In genomic region chr16:27748868-27749546, GRCh38 we compare ENCODE assay signal across 8 cellular contexts.
DNase-seq lines count a peak whose midpoint lies in the region; ATAC-seq, FAIRE-seq and TF ChIP-seq lines count a peak whose summit lies in the region.

No MANE protein-coding gene starts in this region.

- TF ChIP-seq CTCF in GM20000 (IDR thresholded peaks at IDR 0.05; ENCODE audit: extremely low read depth, missing control alignments) (no peak), OCI-LY7 (conservative IDR thresholded peaks at IDR 0.05; ENCODE audit: low read length) (peak; percentile 53), astrocyte of the spinal cord (IDR thresholded peaks at IDR 0.05; ENCODE audit: low read depth, low read length) (peak; percentile 32), keratinocyte (optimal IDR thresholded peaks at IDR 0.05 in 1 of 3, IDR thresholded peaks at IDR 0.05 in 1 of 3, conservative IDR thresholded peaks at IDR 0.05 in 1 of 3; ENCODE audit: extremely low read depth in 1 of 3, insufficient read depth in 2 of 3, low read length in 3 of 3) (peak in 1 of 3 experiments; percentile 6), tibial nerve (IDR thresholded peaks at IDR 0.05) (peak in 4 of 5 experiments; percentile 9 to 43 (median 33))

- no peaks in the 10 kb centered on the region for H4K20me1 ChIP-seq in OCI-LY7 (ENCODE audit: insufficient read depth, low read length)
- no peaks in the 10 kb centered on the region for H4K20me1 ChIP-seq in keratinocyte (ENCODE audit: control insufficient read depth, extremely low read depth, insufficient read depth, low read length)

- H3K9me1 ChIP-seq in keratinocyte (ENCODE audit: control insufficient read depth, extremely low read depth, insufficient read depth, low read length), result no peaks in the 10 kb centered on the region

- H3K9ac ChIP-seq in keratinocyte (ENCODE audit: control insufficient read depth, extremely low read depth, insufficient read depth, low read length), result peak overlapping the region; percentile 9

- TF ChIP-seq EP300 in tibial nerve (IDR thresholded peaks at IDR 0.05), result peak in 1 of 2 donors; percentile 47

- H3K36me3 ChIP-seq in OCI-LY7 (ENCODE audit: insufficient read depth, low read length) (no peaks in the 10 kb centered on the region), keratinocyte (ENCODE audit: control insufficient read depth in 2 of 2, extremely low read depth in 1 of 2, insufficient read depth in 2 of 2, low read length in 2 of 2) (peaks cover 0 to 5% of the 10 kb centered on the region in 2 experiments), tibial nerve (peaks cover 0 to 21% (median 0%) of the 10 kb centered on the region in 3 donors)

- FAIRE-seq in keratinocyte (lab: Jason Lieb, UNC), result peak; percentile 61

- no peaks in the 10 kb centered on the region for H3K79me2 ChIP-seq in OCI-LY7 (ENCODE audit: insufficient read depth, low read depth, low read length)
- no peaks in the 10 kb centered on the region for H3K79me2 ChIP-seq in keratinocyte (ENCODE audit: control insufficient read depth, insufficient read depth, low read length)

- H2AFZ ChIP-seq in OCI-LY7 (ENCODE audit: low read length) (no peak overlapping the region), keratinocyte (ENCODE audit: control insufficient read depth, low read length) (no peak overlapping the region)

- H3K4me2 ChIP-seq in OCI-LY7 (ENCODE audit: low read length) (no peak overlapping the region; the same call in 1 of the 2 replicates), keratinocyte (ENCODE audit: control insufficient read depth, extremely low read depth, insufficient read depth, low read depth, low read length) (peak overlapping the region; percentile 32)

- dilution Hi-C loops in keratinocyte (cut with MboI; ENCODE audit: extremely low pct_ligation_motif_present, low sequenced_read_pairs), result no loop called here

- no peak for TF ChIP-seq POLR2A in tibial nerve (IDR thresholded peaks at IDR 0.05)

- intact Hi-C loops in OCI-LY7 (cut with micrococcal nuclease; ENCODE audit: unreplicated experiment), result no loop called here

- in situ Hi-C loops in astrocyte of the spinal cord (cut with HindIII; ENCODE audit: low sequenced_read_pairs), result no loop called here

- H3K9me3 ChIP-seq in OCI-LY7 (ENCODE audit: low read length) (no peaks in the 10 kb centered on the region), keratinocyte (ENCODE audit: control insufficient read depth, low read depth, low read length) (no peaks in the 10 kb centered on the region), tibial nerve (no peaks in the 10 kb centered on the region)

- peak; percentile 29 for DNase-seq in CMK (ENCODE audit: low read depth)
- DNase-seq in GM20000 (ENCODE audit: low spot score), result peak; percentile 52
- peak; percentile 38 for DNase-seq in OCI-LY7 (ENCODE audit: low spot score)
- DNase-seq in astrocyte of the spinal cord (ENCODE audit: low read depth, low spot score), result peak; percentile 78
- DNase-seq in keratinocyte (ENCODE audit: low read depth, low spot score), result peak; percentile 32
- peak in 1 of 2 donors; percentile 43 for DNase-seq in tibial nerve (ENCODE audit: low spot score in 2 of 2)

- WGBS in tibial nerve, 2 donors, result 33 to 40% methylated on average over 12 of the region's 12 CpGs

- CTCF ChIA-PET in OCI-LY7 (lab: Charles Lee; ENCODE audit: unreplicated experiment), result no interaction called here

- ATAC-seq in HG03571 (IDR thresholded peaks at IDR 0.05; ENCODE audit: unreplicated experiment) (no peak), HG02571 (IDR thresholded peaks at IDR 0.05; ENCODE audit: unreplicated experiment) (no peak)

- H3K27me3 ChIP-seq in keratinocyte (ENCODE audit: control insufficient read depth, extremely low read depth, insufficient read depth, low read length) (no peaks in the 10 kb centered on the region), tibial nerve (no peaks in the 10 kb centered on the region)

- H3K9me2 ChIP-seq in OCI-LY7 (ENCODE audit: insufficient read depth, low read length), result no peaks in the 10 kb centered on the region

- POLR2A ChIA-PET in OCI-LY7 (lab: Charles Lee), result no interaction called here

- peaks cover 4% of the 10 kb centered on the region for H3K4me1 ChIP-seq in OCI-LY7 (ENCODE audit: insufficient read depth, low read length, poor library complexity, severe bottlenecking)
- H3K4me1 ChIP-seq in keratinocyte (ENCODE audit: control insufficient read depth, extremely low read depth, insufficient read depth, low read length), result peaks cover 5% of the 10 kb centered on the region
- H3K4me1 ChIP-seq in tibial nerve, result peaks cover 0 to 13% (median 0%) of the 10 kb centered on the region in 4 donors

- H3K27ac ChIP-seq in OCI-LY7 (ENCODE audit: low read depth, low read length, poor library complexity, severe bottlenecking) (no peak overlapping the region), keratinocyte (ENCODE audit: control insufficient read depth, insufficient read depth, low read length) (peak overlapping the region; percentile 54), tibial nerve (peak overlapping the region in 3 of 4 donors; percentile 1 to 42 (median 36))

- H3K4me3 ChIP-seq in OCI-LY7 (ENCODE audit: low read depth, low read length, poor library complexity, severe bottlenecking), result no peak overlapping the region
- no peak overlapping the region for H3K4me3 ChIP-seq in astrocyte of the spinal cord (ENCODE audit: low read depth, low read length)
- H3K4me3 ChIP-seq in keratinocyte (ENCODE audit: control insufficient read depth in 2 of 3, extremely low read depth in 1 of 3, insufficient read depth in 2 of 3, low read depth in 1 of 3, low read length in 3 of 3), result no peak overlapping the region
- H3K4me3 ChIP-seq in tibial nerve, result no peak overlapping the region

- BruUV-seq in OCI-LY7 (replicated peaks; lab: Mats Ljungman, UMichigan), result no TSS peak
